Comparison of ENCODE assay signal across 8 cellular contexts in the genomic region with DNA sequence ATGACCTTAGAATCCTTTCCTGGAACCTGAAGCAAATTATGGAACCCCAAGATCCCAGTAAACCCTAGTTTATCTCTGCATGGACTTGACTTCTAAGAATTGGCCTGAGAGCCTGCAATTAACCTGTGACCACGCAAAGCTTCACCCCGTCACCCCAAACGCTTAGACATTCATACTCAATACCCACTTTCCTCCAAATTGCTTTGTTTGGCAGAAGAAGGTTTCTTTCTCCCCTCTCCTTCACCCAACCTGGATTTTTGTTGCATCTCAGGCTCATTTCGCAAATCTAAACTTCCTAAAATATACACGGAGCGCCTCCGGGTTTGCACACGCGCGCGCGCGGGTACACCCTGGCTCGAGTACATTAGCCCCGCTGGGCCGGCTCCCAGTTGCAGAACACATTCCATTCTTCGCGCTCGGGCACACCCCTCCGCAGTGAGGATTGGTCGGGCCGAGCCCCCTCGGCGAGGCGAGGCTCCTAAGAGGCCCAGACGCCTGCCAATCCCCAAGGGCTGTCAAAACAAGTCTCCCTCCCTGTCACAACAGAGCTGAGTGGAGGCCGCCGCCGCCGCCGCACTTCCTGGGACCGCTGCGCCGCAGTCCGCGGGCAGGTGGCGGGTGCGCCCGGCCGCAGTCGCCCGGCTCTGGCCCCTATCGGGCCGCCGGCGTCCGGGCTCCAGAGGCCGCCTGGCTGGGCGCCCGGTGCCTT. TPM values are rescaled to one million over a fixed set of nuclear protein-coding genes. Genes with fewer than 3 reads are reported as not detected.
A peak's percentile ranks its signal among the peaks of the same experiment; 100 is the strongest.
DNase-seq lines count a peak whose midpoint lies in the region; ATAC-seq lines count a peak whose summit lies in the region.

A gene (plus strand): TSS at position 545 of the 709 bp plus-strand sequence.

- in situ Hi-C loops in KBM-7 (cut with MboI; ENCODE audit: low pct_unique_long_range_greater_than_20kb, low sequenced_read_pairs), result no loop called here

- peaks cover 26% of the 10 kb centered on the region for H3K4me1 Mint-ChIP-seq in activated T-helper 17 cell treated with anti-CD3 and anti-CD28 coated beads, Interleukin-2, amount 50 U/mL, for 72 hours
- peaks cover 15 to 23% (median 17%) of the 10 kb centered on the region in 3 donors for H3K4me1 Mint-ChIP-seq in naive B cell

- no peaks in the 10 kb centered on the region for H3K9me3 Mint-ChIP-seq in activated T-helper 17 cell treated with anti-CD3 and anti-CD28 coated beads, Interleukin-2, amount 50 U/mL, for 72 hours
- no peaks in the 10 kb centered on the region for H3K9me3 Mint-ChIP-seq in naive B cell

- H3K27me3 Mint-ChIP-seq in activated T-helper 17 cell treated with anti-CD3 and anti-CD28 coated beads, Interleukin-2, amount 50 U/mL, for 72 hours, result no peaks in the 10 kb centered on the region
- peaks cover 56 to 77% (median 67%) of the 10 kb centered on the region in 3 donors for H3K27me3 Mint-ChIP-seq in naive B cell

- DNase-seq in DMS153 (lab: John Stamatoyannopoulos, UW) (peak; percentile 88), KBM-7 (peak; percentile 85), RPMI7951 (ENCODE audit: low read depth) (peak; percentile 88), fibroblast of gingiva (ENCODE audit: low read depth) (peak; percentile 89), naive B cell (peak; percentile 58)
- DNase-seq in stimulated activated CD8-positive, alpha-beta memory T cell treated with anti-CD3 and anti-CD28 coated beads, Interleukin-7, amount 100 ng/mL, for 48 hours (ENCODE audit: extremely low read depth in 1 of 2, low read depth in 1 of 2), result peak; percentile 72 to 81

- peak within 1 kb of the TSS; percentile 93 for H3K4me3 Mint-ChIP-seq in activated T-helper 17 cell treated with anti-CD3 and anti-CD28 coated beads, Interleukin-2, amount 50 U/mL, for 72 hours
- peak within 1 kb of the TSS; percentile 82 to 91 (median 88) for H3K4me3 Mint-ChIP-seq in naive B cell

- no peaks in the 10 kb centered on the region for H3K36me3 Mint-ChIP-seq in activated T-helper 17 cell treated with anti-CD3 and anti-CD28 coated beads, Interleukin-2, amount 50 U/mL, for 72 hours (ENCODE audit: low read depth)
- no peaks in the 10 kb centered on the region for H3K36me3 Mint-ChIP-seq in naive B cell

- peak within 1 kb of the TSS; percentile 71 for H3K27ac Mint-ChIP-seq in activated T-helper 17 cell treated with anti-CD3 and anti-CD28 coated beads, Interleukin-2, amount 50 U/mL, for 72 hours
- H3K27ac Mint-ChIP-seq in naive B cell, result peak within 1 kb of the TSS in 2 of 6 donors; percentile 9 to 63

- ATAC-seq in GM21737 (IDR thresholded peaks at IDR 0.05; ENCODE audit: unreplicated experiment), result peak; percentile 100
- peak; percentile 99 for ATAC-seq in activated T-helper 17 cell treated with anti-CD3 and anti-CD28 coated beads, Interleukin-2, amount 50 U/mL, for 72 hours (replicated peaks)
- ATAC-seq in naive B cell (ENCODE audit: low read depth in 2 of 2), result peak; percentile 89 to 96

RNA-seq across cellular contexts. Expression of the gene that starts here (rescaled TPM):
- total RNA-seq in RPMI7951 (2014; rRNA removed; shearing (Covaris generic)), result 0.12 TPM in 1 of 2 replicates, not detected in the other
- total RNA-seq in activated T-helper 17 cell treated with anti-CD3 and anti-CD28 coated beads, Interleukin-2, amount 50 U/mL, for 72 hours, result 1 to 10 TPM in 1 of 2 donors, under 1 TPM in 1; 0.87 to 1.2 TPM
- polyA plus RNA-seq in naive B cell (ENCODE audit: low read depth in 6 of 6), result under 1 TPM in 3 of 6 donors, not detected in 3; 0.05 to 0.25 (median 0.11) TPM

Comparison
In these comparisons a context has a peak if more than half of its experiments do, and no peak if none do; other contexts are left out.
1. Peak in every context shown above with its lines: DNase-seq and ATAC-seq.
2. Peak in DNase-seq in RPMI7951; RNA of the gene not detected or under 1 TPM.
3. Peak in DNase-seq and ATAC-seq in naive B cell; RNA of the gene not detected or under 1 TPM.